20 cellular contexts compared by ENCODE assay signal in genomic region chr2:179559108-179559806, GRCh38.
A peak's percentile ranks its signal among the peaks of the same experiment; 100 is the strongest.
DNase-seq lines count a peak whose midpoint lies in the region; ATAC-seq, FAIRE-seq and TF ChIP-seq lines count a peak whose summit lies in the region.
"Had no signal": no experiment of that assay in that cellular context is flagged by ENCODE, and none has a peak within 500 bp of the region (broad histone marks: within the 10 kb centered on the region; RNA-seq: fewer than 3 reads in every experiment).

No MANE protein-coding gene starts in this region.

- H3K4me3 ChIP-seq in right cardiac atrium (ENCODE audit: low read length) (no peak overlapping the region), kidney (ENCODE audit: low read length in 2 of 2) (peak overlapping the region in 1 of 2 donors; percentile 14), right lobe of liver (peak overlapping the region in 1 of 3 donors; percentile 26), upper lobe of right lung (peak overlapping the region; percentile 24), colonic mucosa (no peak overlapping the region)

- intact Hi-C loops in right cardiac atrium (cut with DNase I): no loop called here
- intact Hi-C loops in Right ventricle myocardium superior (cut with DNase I): no loop called here
- intact Hi-C loops in kidney (cut with DNase I): no loop called here
- intact Hi-C loops in right lobe of liver (cut with DNase I): no loop called here
- intact Hi-C loops in upper lobe of right lung (cut with DNase I): no loop called here
- intact Hi-C loops in colonic mucosa (cut with DNase I): no loop called here

- WGBS in right cardiac atrium: 84% methylated on average over 4 of the region's 4 CpGs
- WGBS in right lobe of liver (ENCODE audit: insufficient coverage, low coverage, low lambda C conversion rate, missing lambda C conversion rate): 64% methylated on average over 3 of the region's 4 CpGs

- FAIRE-seq in kidney (lab: Jason Lieb, UNC): peak; percentile 38
- FAIRE-seq in frontal cortex (lab: Jason Lieb, UNC): no peak
- FAIRE-seq: GM12892, GM19239, H1 had no signal

- H3K4me1 ChIP-seq in right cardiac atrium (ENCODE audit: control insufficient read depth, insufficient read depth, low read length) (no peaks in the 10 kb centered on the region), kidney (ENCODE audit: control insufficient read depth in 1 of 2, insufficient read depth in 1 of 2, low read depth in 1 of 2, low read length in 2 of 2) (peaks cover 3 to 7% of the 10 kb centered on the region in 2 donors), right lobe of liver (peaks cover 0 to 21% (median 7%) of the 10 kb centered on the region in 4 donors), upper lobe of right lung (no peaks in the 10 kb centered on the region), colonic mucosa (no peaks in the 10 kb centered on the region)
- H3K4me1 ChIP-seq: BE2C had no signal

- H3K27me3 ChIP-seq in right cardiac atrium (ENCODE audit: control insufficient read depth, insufficient read depth): no peaks in the 10 kb centered on the region
- no peaks in the 10 kb centered on the region for H3K27me3 ChIP-seq in right lobe of liver
- no peaks in the 10 kb centered on the region for H3K27me3 ChIP-seq in upper lobe of right lung
- no peaks in the 10 kb centered on the region for H3K27me3 ChIP-seq in colonic mucosa
- H3K27me3 ChIP-seq: BE2C had no signal

- DNase-seq in right cardiac atrium (no peak), Right ventricle myocardium superior (no peak), kidney (no peak), right lobe of liver (no peak), upper lobe of right lung (no peak), colonic mucosa (no peak), frontal cortex (ENCODE audit: low spot score in 2 of 2) (no peak)
- no peak for DNase-seq in activated CD8-positive, alpha-beta memory T cell treated with anti-CD3 and anti-CD28 coated beads for 24 hours
- DNase-seq: BE2C; CD4-positive, alpha-beta memory T cell; DND-41; GDM1; HCEC 1CT; HFFc6; IMR-90 had no signal

- H3K9me3 ChIP-seq in right cardiac atrium (ENCODE audit: control insufficient read depth, low read length) (no peaks in the 10 kb centered on the region), kidney (ENCODE audit: control insufficient read depth in 1 of 2, low read length in 2 of 2) (no peaks in the 10 kb centered on the region), right lobe of liver (no peaks in the 10 kb centered on the region), upper lobe of right lung (no peaks in the 10 kb centered on the region), colonic mucosa (no peaks in the 10 kb centered on the region)
- H3K9me3 ChIP-seq: BE2C had no signal

- H3K9ac ChIP-seq in kidney (ENCODE audit: low read length in 2 of 2) (no peak overlapping the region), colonic mucosa (ENCODE audit: low read depth in 2 of 2, low read length in 2 of 2) (no peak overlapping the region)

- no peak for ATAC-seq in right cardiac atrium
- ATAC-seq in Right ventricle myocardium superior (ENCODE audit: poor library complexity): no peak
- ATAC-seq in right lobe of liver: peak in 1 of 4 donors; percentile 42
- peak; percentile 59 for ATAC-seq in upper lobe of right lung

- H3K36me3 ChIP-seq in kidney (ENCODE audit: control insufficient read depth in 1 of 2, insufficient read depth in 2 of 2, low read length in 2 of 2): no peaks in the 10 kb centered on the region
- H3K36me3 ChIP-seq in right lobe of liver: no peaks in the 10 kb centered on the region
- no peaks in the 10 kb centered on the region for H3K36me3 ChIP-seq in upper lobe of right lung
- no peaks in the 10 kb centered on the region for H3K36me3 ChIP-seq in colonic mucosa
- H3K36me3 ChIP-seq: BE2C had no signal

- H3K27ac ChIP-seq in right cardiac atrium (ENCODE audit: low read length) (peak overlapping the region; percentile 27), kidney (ENCODE audit: low read depth in 2 of 2, low read length in 2 of 2) (peak overlapping the region in 1 of 2 donors; percentile 68), right lobe of liver (peak overlapping the region in 2 of 3 donors; percentile 83 to 90), upper lobe of right lung (peak overlapping the region; percentile 55), colonic mucosa (no peak overlapping the region)
- H3K27ac ChIP-seq: C4-2B, HL-60 had no signal

- no peak for TF ChIP-seq POLR2A in right lobe of liver (IDR thresholded peaks at IDR 0.05)

- TF ChIP-seq CTCF in kidney (IDR thresholded peaks at IDR 0.05; ENCODE audit: borderline replicate concordance, extremely low read depth, insufficient read depth) (no peak), right lobe of liver (IDR thresholded peaks at IDR 0.05) (no peak), upper lobe of right lung (IDR thresholded peaks at IDR 0.05) (no peak), colonic mucosa (IDR thresholded peaks at IDR 0.05) (no peak)
